ENCODE assay signal across 8 cellular contexts in genomic region chr6:89610149-89610642, GRCh38. TPM values are rescaled to one million over a fixed set of nuclear protein-coding genes. Genes with fewer than 3 reads are reported as not detected.
A peak's percentile ranks its signal among the peaks of the same experiment; 100 is the strongest.
DNase-seq lines count a peak whose midpoint lies in the region; ATAC-seq and TF ChIP-seq lines count a peak whose summit lies in the region.

No MANE protein-coding gene starts in this region.

- no peak overlapping the region for H2AFZ ChIP-seq in HCT116 (ENCODE audit: low read depth, low read length, poor library complexity, severe bottlenecking)

- no TSS peak for BruUV-seq in HCT116 (replicated peaks; lab: Mats Ljungman, UMichigan)

- H3K36me3 Mint-ChIP-seq in activated CD4-positive, alpha-beta T cell treated with anti-CD3 and anti-CD28 coated beads, Interleukin-2, amount 10 ng/mL, durations not matched to agents 7 days and 5 days (ENCODE audit: low read depth), result no peaks in the 10 kb centered on the region

- no peak overlapping the region for H3K27ac Mint-ChIP-seq in activated CD4-positive, alpha-beta T cell treated with anti-CD3 and anti-CD28 coated beads, Interleukin-2, amount 10 ng/mL, durations not matched to agents 7 days and 5 days

- peak; percentile 89 for ATAC-seq in HCT116
- no peak for ATAC-seq in GM21723 (IDR thresholded peaks at IDR 0.05; ENCODE audit: unreplicated experiment)

- TF ChIP-seq RAD21 in HCT116 (IDR thresholded peaks at IDR 0.05; ENCODE audit: low read depth), result peak; percentile 63

- no peaks in the 10 kb centered on the region for H3K27me3 Mint-ChIP-seq in activated CD4-positive, alpha-beta T cell treated with anti-CD3 and anti-CD28 coated beads, Interleukin-2, amount 10 ng/mL, durations not matched to agents 7 days and 5 days

- no peaks in the 10 kb centered on the region for H3K27me3 ChIP-seq in HCT116 (ENCODE audit: insufficient read depth, low read length)

- POLR2A ChIA-PET in HCT116 (lab: Charles Lee), result no interaction called here
- POLR2A ChIA-PET in activated CD4-positive, alpha-beta T cell treated with anti-CD3 and anti-CD28 coated beads, Interleukin-2, amount 10 ng/mL, durations not matched to agents 7 days and 5 days (lab: Charles Lee), result no interaction called here

- no peak for TF ChIP-seq POLR2A in HCT116 (IDR thresholded peaks at IDR 0.05; ENCODE audit: borderline replicate concordance, extremely low read depth, insufficient read depth, insufficient read length)

- no peaks in the 10 kb centered on the region for H3K9me3 ChIP-seq in HCT116 (ENCODE audit: control insufficient read depth in 1 of 2, insufficient read depth in 1 of 2, low read depth in 1 of 2, low read length in 2 of 2)

- no peak overlapping the region for H3K4me2 ChIP-seq in HCT116 (ENCODE audit: low read length)

- RAD21 ChIA-PET in HCT116 (lab: Charles Lee; ENCODE audit: low non-redundant PET in 1 of 2, low total read pairs in 2 of 2, uncharacterized antibody in 2 of 2, unreplicated experiment in 2 of 2), result no interaction called here

- no peaks in the 10 kb centered on the region for H3K4me1 ChIP-seq in HCT116 (ENCODE audit: control insufficient read depth in 1 of 2, insufficient read depth in 2 of 2, low read length in 2 of 2)

- DNase-seq in EL (peak; percentile 43), HCT116 (ENCODE audit: low read depth, low spot score) (peak; percentile 19), NCI-H2171 treated with DMSO at 0.1 percent for 48 hours (lab: John Stamatoyannopoulos, UW) (peak; percentile 23), coronary artery (ENCODE audit: low spot score) (no peak), lung microvascular endothelial cell (ENCODE audit: low read depth in 2 of 2) (peak; percentile 47 to 70)
- DNase-seq in activated CD4-positive, alpha-beta T cell treated with anti-CD3 and anti-CD28 coated beads, Interleukin-2, amount 10 ng/mL, durations not matched to agents 7 days and 5 days, result peak; percentile 81
- DNase-seq in stimulated activated CD8-positive, alpha-beta memory T cell treated with anti-CD3 and anti-CD28 coated beads, Interleukin-2, amount 100 ng/mL, for 1 hour (ENCODE audit: low read depth in 2 of 2), result peak; percentile 60 to 68

- no peaks in the 10 kb centered on the region for H3K9me2 ChIP-seq in HCT116 (ENCODE audit: insufficient read depth)

- no peaks in the 10 kb centered on the region for H3K36me3 ChIP-seq in HCT116 (ENCODE audit: control insufficient read depth in 1 of 2, insufficient read depth in 2 of 2, low read length in 2 of 2)

- no peak overlapping the region for H3K9ac ChIP-seq in HCT116 (ENCODE audit: low read length)

- H3K27ac ChIP-seq in HCT116 (ENCODE audit: low read depth, low read length) (no peak overlapping the region), coronary artery (no peak overlapping the region)

- H3K4me1 Mint-ChIP-seq in activated CD4-positive, alpha-beta T cell treated with anti-CD3 and anti-CD28 coated beads, Interleukin-2, amount 10 ng/mL, durations not matched to agents 7 days and 5 days, result peaks cover 17% of the 10 kb centered on the region

- CTCF ChIA-PET in HCT116 (lab: Charles Lee), result interaction anchor here (0.7 to 1.6 kb wide), 8 partner anchors 28 to 627 kb away, joined by 3 to 9 read pairs (median 4); partner anchors contain the start of gene LYRM2
- CTCF ChIA-PET in activated CD4-positive, alpha-beta T cell treated with anti-CD3 and anti-CD28 coated beads, Interleukin-2, amount 10 ng/mL, durations not matched to agents 7 days and 5 days (lab: Charles Lee), result interaction anchor here (0.7 to 3.9 kb wide), 8 partner anchors 11 to 327 kb away, joined by 3 to 19 read pairs (median 4); no protein-coding TSS in a partner anchor

- no peak overlapping the region for H3K4me3 Mint-ChIP-seq in activated CD4-positive, alpha-beta T cell treated with anti-CD3 and anti-CD28 coated beads, Interleukin-2, amount 10 ng/mL, durations not matched to agents 7 days and 5 days

- TF ChIP-seq CTCF in HCT116 (IDR thresholded peaks at IDR 0.05 in 2 of 3, conservative IDR thresholded peaks at IDR 0.05 in 1 of 3; ENCODE audit: borderline replicate concordance in 1 of 3, insufficient read depth in 1 of 3, low read depth in 2 of 3, low read length in 2 of 3) (peak; percentile 64 to 95 (median 89); a peak in 5 of 6 replicates), coronary artery (IDR thresholded peaks at IDR 0.05) (peak; percentile 58)

- no peaks in the 10 kb centered on the region for H3K9me3 Mint-ChIP-seq in activated CD4-positive, alpha-beta T cell treated with anti-CD3 and anti-CD28 coated beads, Interleukin-2, amount 10 ng/mL, durations not matched to agents 7 days and 5 days

- intact Hi-C loops in HCT116 (cut with micrococcal nuclease), result loop anchor here (1.0 to 10.0 kb wide), 4 partner anchors 178 to 628 kb away; no protein-coding TSS in a partner anchor

- H3K4me3 ChIP-seq in HCT116 (replicated peaks in 1 of 2; ENCODE audit: low read depth in 1 of 2, low read length in 2 of 2), result no peak overlapping the region
- no peak overlapping the region for H3K4me3 ChIP-seq in coronary artery

- no peaks in the 10 kb centered on the region for H3K79me2 ChIP-seq in HCT116 (ENCODE audit: insufficient read depth, low read length)

- H4K20me1 ChIP-seq in HCT116 (ENCODE audit: insufficient read depth), result no peaks in the 10 kb centered on the region

TF ChIP-seq in HCT116, 20 proteins besides CTCF, POLR2A, EP300 and RAD21:
- TF ChIP-seq ATF3 (IDR thresholded peaks at IDR 0.05), result no peak
- TF ChIP-seq JUND (IDR thresholded peaks at IDR 0.05), result no peak
- TF ChIP-seq CBX3 (IDR thresholded peaks at IDR 0.05; ENCODE audit: low read depth), result no peak
- TF ChIP-seq FOSL1 (IDR thresholded peaks at IDR 0.05; ENCODE audit: low read depth), result no peak
- no peak for TF ChIP-seq EZH2phosphoT487 (IDR thresholded peaks at IDR 0.05; ENCODE audit: borderline replicate concordance)
- no peak for TF ChIP-seq TCF7L2 (IDR thresholded peaks at IDR 0.05; ENCODE audit: borderline replicate concordance, extremely low read depth, insufficient read depth, insufficient read length)
- TF ChIP-seq SIN3A (IDR thresholded peaks at IDR 0.05; ENCODE audit: low read depth), result no peak
- TF ChIP-seq ZNF274 (IDR thresholded peaks at IDR 0.05; ENCODE audit: low read depth, low read length), result no peak
- no peak for TF ChIP-seq SP1 (IDR thresholded peaks at IDR 0.05; ENCODE audit: low read depth)

RNA-seq across cellular contexts. Expression of gene LYRM2, which starts 28.4 kb away (rescaled TPM):
- 26.3 TPM for total RNA-seq in HCT116 (2021; ENCODE audit: unreplicated experiment)
- polyA plus RNA-seq in HCT116 (2012), result 7.0 and 10.5 TPM in 2 replicates
- 10 to 100 TPM; 28.0 to 32.0 TPM for total RNA-seq in activated CD4-positive, alpha-beta T cell treated with anti-CD3 and anti-CD28 coated beads, Interleukin-2, amount 10 ng/mL, durations not matched to agents 7 days and 5 days
- total RNA-seq in lung microvascular endothelial cell, result 10.9 and 12.7 TPM in 2 replicates
